3 cellular contexts compared by ENCODE assay signal in genomic region chr1:111857251-111857651, GRCh38.
TF ChIP-seq lines count a peak whose summit lies in the region.

No MANE protein-coding gene starts in this region.

TF ChIP-seq in GM23338, 12 proteins besides CTCF, POLR2A, EP300 and RAD21 (continued from another document):
- TF ChIP-seq, protein P1, sequence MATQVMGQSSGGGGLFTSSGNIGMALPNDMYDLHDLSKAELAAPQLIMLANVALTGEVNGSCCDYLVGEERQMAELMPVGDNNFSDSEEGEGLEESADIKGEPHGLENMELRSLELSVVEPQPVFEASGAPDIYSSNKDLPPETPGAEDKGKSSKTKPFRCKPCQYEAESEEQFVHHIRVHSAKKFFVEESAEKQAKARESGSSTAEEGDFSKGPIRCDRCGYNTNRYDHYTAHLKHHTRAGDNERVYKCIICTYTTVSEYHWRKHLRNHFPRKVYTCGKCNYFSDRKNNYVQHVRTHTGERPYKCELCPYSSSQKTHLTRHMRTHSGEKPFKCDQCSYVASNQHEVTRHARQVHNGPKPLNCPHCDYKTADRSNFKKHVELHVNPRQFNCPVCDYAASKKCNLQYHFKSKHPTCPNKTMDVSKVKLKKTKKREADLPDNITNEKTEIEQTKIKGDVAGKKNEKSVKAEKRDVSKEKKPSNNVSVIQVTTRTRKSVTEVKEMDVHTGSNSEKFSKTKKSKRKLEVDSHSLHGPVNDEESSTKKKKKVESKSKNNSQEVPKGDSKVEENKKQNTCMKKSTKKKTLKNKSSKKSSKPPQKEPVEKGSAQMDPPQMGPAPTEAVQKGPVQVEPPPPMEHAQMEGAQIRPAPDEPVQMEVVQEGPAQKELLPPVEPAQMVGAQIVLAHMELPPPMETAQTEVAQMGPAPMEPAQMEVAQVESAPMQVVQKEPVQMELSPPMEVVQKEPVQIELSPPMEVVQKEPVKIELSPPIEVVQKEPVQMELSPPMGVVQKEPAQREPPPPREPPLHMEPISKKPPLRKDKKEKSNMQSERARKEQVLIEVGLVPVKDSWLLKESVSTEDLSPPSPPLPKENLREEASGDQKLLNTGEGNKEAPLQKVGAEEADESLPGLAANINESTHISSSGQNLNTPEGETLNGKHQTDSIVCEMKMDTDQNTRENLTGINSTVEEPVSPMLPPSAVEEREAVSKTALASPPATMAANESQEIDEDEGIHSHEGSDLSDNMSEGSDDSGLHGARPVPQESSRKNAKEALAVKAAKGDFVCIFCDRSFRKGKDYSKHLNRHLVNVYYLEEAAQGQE (IDR thresholded peaks at IDR 0.05; ENCODE audit: unreplicated experiment) = no peak

TF ChIP-seq in K562, 482 proteins besides CTCF, POLR2A, EP300 and RAD21 (continued from another document):
- 0 out of 6 replicates have a peak, but pooled peaks of 1 of the 3 experiments have one; percentile 31 for TF ChIP-seq ZBTB11 (CRISPR knock-in tag; IDR thresholded peaks at IDR 0.05)
TF ChIP-seq in K562: peak in this region for 2.

TF ChIP-seq in neural cell, 6 proteins besides CTCF, POLR2A, EP300 and RAD21 (continued from another document):
- TF ChIP-seq, protein P1 (IDR thresholded peaks at IDR 0.05; ENCODE audit: borderline replicate concordance) = no peak
